In the genomic region with DNA sequence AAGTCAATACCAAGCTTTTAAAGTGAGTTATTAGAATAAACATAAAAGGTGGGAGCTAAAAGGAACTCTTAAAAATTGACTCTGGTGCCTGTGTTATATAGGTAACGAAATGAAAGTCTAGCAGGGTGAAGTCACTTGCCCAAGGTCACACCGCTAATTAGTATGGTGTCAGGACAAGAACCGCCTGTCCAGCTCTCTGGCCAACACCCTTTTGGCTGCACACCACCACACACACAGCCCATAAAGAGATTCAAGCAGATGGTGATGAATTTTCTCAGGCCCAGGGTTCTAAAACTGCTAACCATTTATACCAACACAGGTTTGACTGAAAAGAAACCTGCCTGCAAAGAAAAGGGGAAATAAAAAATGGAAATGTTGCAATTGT, we compare ENCODE assay signal across 21 cellular contexts. TPM values are rescaled to one million over a fixed set of nuclear protein-coding genes. Genes with fewer than 3 reads are reported as not detected.
DNase-seq lines count a peak whose midpoint lies in the region; ATAC-seq, FAIRE-seq and TF ChIP-seq lines count a peak whose summit lies in the region.
"Had no signal": no experiment of that assay in that cellular context is flagged by ENCODE, and none has a peak within 500 bp of the region (broad histone marks: within the 10 kb centered on the region; RNA-seq: fewer than 3 reads in every experiment).

No MANE protein-coding gene starts in this region.

- CTCF ChIA-PET in Calu3 (lab: Charles Lee): interaction anchor here (0.6 kb wide), 1 partner anchor 74 kb away, joined by 10 read pairs; no protein-coding TSS in a partner anchor
- CTCF ChIA-PET in RWPE1 (lab: Yijun Ruan, JAX): interaction anchor here (0.7 kb wide), 1 partner anchor 147 kb away, joined by 5 read pairs; no protein-coding TSS in a partner anchor

- no peak overlapping the region for H3K27ac Mint-ChIP-seq in Calu3 (ENCODE audit: unreplicated experiment)
- no peak overlapping the region for H3K27ac Mint-ChIP-seq in mesothelial cell of epicardium
- H3K27ac Mint-ChIP-seq: activated T-helper 1 cell treated with anti-CD3 and anti-CD28 coated beads, Interleukin-12 subunit alpha, Interleukin-12 subunit beta, Interleukin-2, Interleukin-4 antibody, amounts not matched to agents 30 ng/mL and 10 ng/mL and 1 ng/mL, durations not matched to agents 14 hours and 24 hours and 36 hours had no signal

- H3K4me3 Mint-ChIP-seq in Calu3 (ENCODE audit: low read depth, unreplicated experiment): no peak overlapping the region
- no peak overlapping the region for H3K4me3 Mint-ChIP-seq in mesothelial cell of epicardium
- H3K4me3 Mint-ChIP-seq: activated naive CD4-positive, alpha-beta T cell treated with anti-CD3 and anti-CD28 coated beads, Interleukin-2, amount 50 U/mL, for 24 hours; activated T-helper 1 cell treated with anti-CD3 and anti-CD28 coated beads, Interleukin-12 subunit alpha, Interleukin-12 subunit beta, Interleukin-2, Interleukin-4 antibody, amounts not matched to agents 30 ng/mL and 10 ng/mL and 1 ng/mL, durations not matched to agents 14 hours and 24 hours and 36 hours had no signal

- POLR2A ChIA-PET in RWPE1 (lab: Yijun Ruan, JAX; ENCODE audit: low non-redundant PET): no interaction called here

- peaks cover 36% of the 10 kb centered on the region for H3K4me1 ChIP-seq in fibroblast of lung (ENCODE audit: control insufficient read depth, extremely low read depth, insufficient read depth, low read length)
- peaks cover 5% of the 10 kb centered on the region for H3K4me1 ChIP-seq in mucosa of descending colon (ENCODE audit: low read depth)

- H3K27ac ChIP-seq in fibroblast of lung (ENCODE audit: insufficient read depth, low read length): no peak overlapping the region
- no peak overlapping the region for H3K27ac ChIP-seq in RWPE1
- H3K27ac ChIP-seq: foreskin keratinocyte had no signal

- intact Hi-C loops in mucosa of descending colon (cut with DNase I, micrococcal nuclease): no loop called here
- intact Hi-C loops in Calu3 (cut with micrococcal nuclease; ENCODE audit: unreplicated experiment): no loop called here

- H3K4me1 Mint-ChIP-seq in Calu3 (ENCODE audit: low read depth, unreplicated experiment) (no peaks in the 10 kb centered on the region), mesothelial cell of epicardium (peaks cover 7% of the 10 kb centered on the region)

- no peaks in the 10 kb centered on the region for H4K20me1 ChIP-seq in fibroblast of lung (ENCODE audit: control insufficient read depth, extremely low read depth, insufficient read depth, low read length)

- H2AFZ ChIP-seq in fibroblast of lung (ENCODE audit: low read length): no peak overlapping the region

- ATAC-seq in mucosa of descending colon: peak; percentile 78
- ATAC-seq: foreskin keratinocyte had no signal

- H3K9me3 Mint-ChIP-seq in Calu3 (ENCODE audit: low read depth, unreplicated experiment): no peaks in the 10 kb centered on the region
- no peaks in the 10 kb centered on the region for H3K9me3 Mint-ChIP-seq in mesothelial cell of epicardium
- H3K9me3 Mint-ChIP-seq: activated naive CD4-positive, alpha-beta T cell treated with anti-CD3 and anti-CD28 coated beads, Interleukin-2, amount 50 U/mL, for 24 hours; activated T-helper 1 cell treated with anti-CD3 and anti-CD28 coated beads, Interleukin-12 subunit alpha, Interleukin-12 subunit beta, Interleukin-2, Interleukin-4 antibody, amounts not matched to agents 30 ng/mL and 10 ng/mL and 1 ng/mL, durations not matched to agents 14 hours and 24 hours and 36 hours had no signal

- H3K27me3 Mint-ChIP-seq in Calu3 (ENCODE audit: unreplicated experiment): no peaks in the 10 kb centered on the region
- H3K27me3 Mint-ChIP-seq in mesothelial cell of epicardium (ENCODE audit: low read depth): no peaks in the 10 kb centered on the region
- H3K27me3 Mint-ChIP-seq: activated naive CD4-positive, alpha-beta T cell treated with anti-CD3 and anti-CD28 coated beads, Interleukin-2, amount 50 U/mL, for 24 hours had no signal

- no peak for TF ChIP-seq CTCF in fibroblast of lung (conservative IDR thresholded peaks at IDR 0.05 in 1 of 2, IDR thresholded peaks at IDR 0.05 in 1 of 2; ENCODE audit: low read depth in 1 of 2, low read length in 2 of 2)
- no peak for TF ChIP-seq CTCF in mucosa of descending colon (IDR thresholded peaks at IDR 0.05)
- no peak for TF ChIP-seq CTCF in Calu3 (IDR thresholded peaks at IDR 0.05; ENCODE audit: unreplicated experiment)
- no peak for TF ChIP-seq CTCF in RWPE1 (conservative IDR thresholded peaks at IDR 0.05; ENCODE audit: low read depth)
- no peak for TF ChIP-seq CTCF in mesothelial cell of epicardium (IDR thresholded peaks at IDR 0.05; ENCODE audit: unreplicated experiment)

- DNase-seq in GM19239 (ENCODE audit: insufficient read length, low spot score): no peak
- DNase-seq in NCI-H69 (lab: John Stamatoyannopoulos, UW): peak; percentile 33
- peak in 1 of 2 donors; percentile 55 for DNase-seq in fibroblast of lung (ENCODE audit: low read depth in 2 of 2)
- no peak for DNase-seq in mucosa of descending colon
- DNase-seq in Calu3: no peak
- no peak for DNase-seq in NCI-H226
- no peak for DNase-seq in RWPE1 (ENCODE audit: low spot score)
- DNase-seq in mesothelial cell of epicardium (ENCODE audit: low spot score in 2 of 2, unreplicated experiment in 2 of 2): no peak
- DNase-seq: anterior cingulate cortex; effector CD4-positive, alpha-beta T cell; foreskin keratinocyte; hypothalamus; islet precursor cell; NCI-H146; NCI-H2171 treated with DMSO at 0.1 percent for 48 hours; occipital lobe; retina; trophoblast cell had no signal

- H3K36me3 ChIP-seq in fibroblast of lung (ENCODE audit: control insufficient read depth, insufficient read depth, low read length) (no peaks in the 10 kb centered on the region), mucosa of descending colon (ENCODE audit: low read depth) (no peaks in the 10 kb centered on the region)

- H3K4me3 ChIP-seq in fibroblast of lung (replicated peaks in 1 of 4; ENCODE audit: control extremely low read depth in 1 of 4, insufficient read depth in 1 of 4, low read depth in 3 of 4, low read length in 4 of 4) (no peak overlapping the region), mucosa of descending colon (no peak overlapping the region)
- H3K4me3 ChIP-seq: lung had no signal

- no peaks in the 10 kb centered on the region for H3K9me3 ChIP-seq in fibroblast of lung (ENCODE audit: control insufficient read depth, insufficient read depth, low read depth, low read length)
- no peaks in the 10 kb centered on the region for H3K9me3 ChIP-seq in mucosa of descending colon

- peaks cover 2% of the 10 kb centered on the region for H3K79me2 ChIP-seq in fibroblast of lung (ENCODE audit: control insufficient read depth, insufficient read depth, low read length)

- H3K36me3 Mint-ChIP-seq in Calu3 (ENCODE audit: insufficient read depth, unreplicated experiment) (peaks cover 5% of the 10 kb centered on the region), mesothelial cell of epicardium (no peaks in the 10 kb centered on the region)

- H3K27me3 ChIP-seq in fibroblast of lung (ENCODE audit: control insufficient read depth, insufficient read depth, low read length): no peaks in the 10 kb centered on the region
- H3K27me3 ChIP-seq: foreskin keratinocyte had no signal

- peak overlapping the region; percentile 27 for H3K4me2 ChIP-seq in fibroblast of lung (ENCODE audit: extremely low read depth, insufficient read depth, low read length)

- no peak overlapping the region for H3K9ac ChIP-seq in fibroblast of lung (ENCODE audit: insufficient read depth, low read length)

- peak; percentile 39 for FAIRE-seq in GM19239 (lab: Jason Lieb, UNC)

- BruUV-seq in Calu3 (replicated peaks; lab: Mats Ljungman, UMichigan): no TSS peak

RNA-seq across cellular contexts. Expression of gene GFOD1, which starts 20.2 kb away (rescaled TPM):
- total RNA-seq in fibroblast of lung (15.4 and 25.3 TPM in 2 replicates), mucosa of descending colon (10 to 100 TPM; 10.4 to 22.4 (median 13.2) TPM), Calu3 (2022) (8.7 and 9.5 TPM in 2 replicates), mesothelial cell of epicardium (3.5 to 4.8 TPM (median 4.0 TPM) in 3 replicates)
- polyA plus RNA-seq in fibroblast of lung: 10.5 and 11.2 TPM in 2 replicates
- 7.1 and 8.6 TPM in 2 replicates for polyA plus RNA-seq in fibroblast of lung (2012)
- 8.8 and 15.7 TPM in 2 replicates for polyA minus RNA-seq in fibroblast of lung (ENCODE audit: low replicate concordance)
